ENCODE assay signal across 20 cellular contexts in the genomic region with DNA sequence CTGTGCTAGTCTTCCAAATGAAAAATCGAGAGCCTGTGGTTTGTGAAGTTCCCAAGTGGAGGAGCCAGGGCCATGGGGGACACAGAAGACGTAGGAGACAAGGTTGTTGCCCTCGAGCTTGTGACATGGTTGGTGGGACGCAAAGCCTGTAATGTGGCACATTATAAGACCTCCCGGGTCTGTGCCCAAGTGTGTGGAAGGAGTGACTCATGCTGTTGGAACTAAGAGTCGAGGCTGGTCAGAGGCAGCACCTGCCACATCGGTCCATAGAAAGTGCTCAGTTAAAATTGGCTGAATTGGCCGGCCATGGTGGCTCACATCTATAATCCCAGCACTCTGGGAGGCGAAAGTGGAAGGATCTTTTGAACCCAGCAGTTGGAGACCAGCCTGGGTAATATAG. TPM values are rescaled to one million over a fixed set of nuclear protein-coding genes. Genes with fewer than 3 reads are reported as not detected.
A peak's percentile ranks its signal among the peaks of the same experiment; 100 is the strongest.
DNase-seq lines count a peak whose midpoint lies in the region; ATAC-seq, FAIRE-seq and TF ChIP-seq lines count a peak whose summit lies in the region.
"Had no signal": no experiment of that assay in that cellular context is flagged by ENCODE, and none has a peak within 500 bp of the region (broad histone marks: within the 10 kb centered on the region; RNA-seq: fewer than 3 reads in every experiment).

No MANE protein-coding gene starts in this region.

- WGBS in SK-N-SH (ENCODE audit: low lambda C conversion rate): 75% methylated on average over 9 of the region's 9 CpGs

- H3K27ac Mint-ChIP-seq in activated naive CD4-positive, alpha-beta T cell treated with anti-CD3 and anti-CD28 coated beads, Interleukin-2, amount 50 U/mL, for 24 hours: peak overlapping the region; percentile 13
- no peak overlapping the region for H3K27ac Mint-ChIP-seq in activated naive CD4-positive, alpha-beta T cell treated with anti-CD3 and anti-CD28 coated beads for 36 hours
- H3K27ac Mint-ChIP-seq: T-cell had no signal

- no peak overlapping the region for H3K4me3 Mint-ChIP-seq in activated naive CD4-positive, alpha-beta T cell treated with anti-CD3 and anti-CD28 coated beads, Interleukin-2, amount 50 U/mL, for 24 hours
- H3K4me3 Mint-ChIP-seq in activated naive CD4-positive, alpha-beta T cell treated with anti-CD3 and anti-CD28 coated beads for 36 hours: no peak overlapping the region
- H3K4me3 Mint-ChIP-seq: T-cell had no signal

- no peak overlapping the region for H3K9ac ChIP-seq in SK-N-SH
- H3K9ac ChIP-seq: BLaER1 treated with 17β-estradiol and CSF1 and Interleukin-3, amounts not matched to agents 10 nM and 100 nM had no signal

- no peaks in the 10 kb centered on the region for H3K36me3 ChIP-seq in SK-N-SH (replicated peaks in 1 of 2; ENCODE audit: control insufficient read depth in 1 of 2, insufficient read depth in 2 of 2, low read length in 1 of 2)
- H3K36me3 ChIP-seq: BLaER1 treated with 17β-estradiol and CSF1 and Interleukin-3, amounts not matched to agents 10 nM and 100 nM had no signal

- H3K4me1 Mint-ChIP-seq in activated naive CD4-positive, alpha-beta T cell treated with anti-CD3 and anti-CD28 coated beads, Interleukin-2, amount 50 U/mL, for 24 hours: no peaks in the 10 kb centered on the region
- no peaks in the 10 kb centered on the region for H3K4me1 Mint-ChIP-seq in activated naive CD4-positive, alpha-beta T cell treated with anti-CD3 and anti-CD28 coated beads for 36 hours (ENCODE audit: low read depth)
- H3K4me1 Mint-ChIP-seq: T-cell had no signal

- 0 out of 4 replicates have a peak, but pooled peaks cover 0 to 5% of the 10 kb centered on the region in 2 experiments for H3K4me1 ChIP-seq in SK-N-SH (ENCODE audit: control insufficient read depth in 1 of 2, insufficient read depth in 2 of 2, low read depth in 1 of 2, low read length in 1 of 2)

- H2AFZ ChIP-seq in SK-N-SH (ENCODE audit: low read depth): no peak overlapping the region

- no peaks in the 10 kb centered on the region for H3K9me3 Mint-ChIP-seq in activated naive CD4-positive, alpha-beta T cell treated with anti-CD3 and anti-CD28 coated beads, Interleukin-2, amount 50 U/mL, for 24 hours
- H3K9me3 Mint-ChIP-seq in activated naive CD4-positive, alpha-beta T cell treated with anti-CD3 and anti-CD28 coated beads for 36 hours: no peaks in the 10 kb centered on the region
- H3K9me3 Mint-ChIP-seq: T-cell had no signal

- H3K27me3 ChIP-seq in SK-N-SH (ENCODE audit: insufficient read depth): no peaks in the 10 kb centered on the region
- H3K27me3 ChIP-seq: BLaER1 treated with 17β-estradiol and CSF1 and Interleukin-3, amounts not matched to agents 10 nM and 100 nM had no signal

- no peak for TF ChIP-seq CTCF in SK-N-SH (IDR thresholded peaks at IDR 0.05)

- DNase-seq in activated naive CD4-positive, alpha-beta T cell treated with anti-CD3 and anti-CD28 coated beads for 36 hours: no peak
- peak; percentile 79 for DNase-seq in RCC 7860 (ENCODE audit: low spot score)
- peak; percentile 55 for DNase-seq in glomerular visceral epithelial cell (ENCODE audit: extremely low spot score)
- peak; percentile 64 for DNase-seq in urothelium cell line (ENCODE audit: low spot score)
- DNase-seq in activated CD8-positive, alpha-beta memory T cell treated with anti-CD3 and anti-CD28 coated beads for 24 hours: no peak
- DNase-seq in SK-N-SH: no peak
- DNase-seq: NCI-H1417 treated with DMSO at 0.1 percent for 48 hours, NCI-H2029, NCI-H2171 treated with DMSO at 0.1 percent for 48 hours, NCI-H510A, RPMI8226, T-cell had no signal

- ATAC-seq in HG03354 (IDR thresholded peaks at IDR 0.05; ENCODE audit: poor library complexity, severe bottlenecking, unreplicated experiment): no peak
- ATAC-seq: HepG2, T-cell had no signal

- no peaks in the 10 kb centered on the region for H4K20me1 ChIP-seq in SK-N-SH (ENCODE audit: insufficient read depth)
- H4K20me1 ChIP-seq: BLaER1 treated with 17β-estradiol and CSF1 and Interleukin-3, amounts not matched to agents 10 nM and 100 nM had no signal

- H3K36me3 Mint-ChIP-seq in activated naive CD4-positive, alpha-beta T cell treated with anti-CD3 and anti-CD28 coated beads, Interleukin-2, amount 50 U/mL, for 24 hours: no peaks in the 10 kb centered on the region
- no peaks in the 10 kb centered on the region for H3K36me3 Mint-ChIP-seq in activated naive CD4-positive, alpha-beta T cell treated with anti-CD3 and anti-CD28 coated beads for 36 hours (ENCODE audit: low read depth)
- H3K36me3 Mint-ChIP-seq: T-cell had no signal

- H3K4me2 ChIP-seq in SK-N-SH: no peak overlapping the region
- H3K4me2 ChIP-seq: BLaER1 treated with 17β-estradiol and CSF1 and Interleukin-3, amounts not matched to agents 10 nM and 100 nM had no signal

- no peaks in the 10 kb centered on the region for H3K9me2 ChIP-seq in SK-N-SH

- no peaks in the 10 kb centered on the region for H3K79me2 ChIP-seq in SK-N-SH (ENCODE audit: insufficient read depth)

- no peak for TF ChIP-seq EP300 in SK-N-SH (IDR thresholded peaks at IDR 0.05; ENCODE audit: borderline replicate concordance in 1 of 2, low read depth in 1 of 2, low read length in 1 of 2)

- H3K9me3 ChIP-seq in SK-N-SH: no peaks in the 10 kb centered on the region
- H3K9me3 ChIP-seq: BLaER1 treated with 17β-estradiol and CSF1 and Interleukin-3, amounts not matched to agents 10 nM and 100 nM had no signal

- no peak overlapping the region for H3K4me3 ChIP-seq in SK-N-SH (ENCODE audit: low read depth in 2 of 2, low read length in 1 of 2)
- H3K4me3 ChIP-seq: BLaER1 treated with 17β-estradiol and CSF1 and Interleukin-3, amounts not matched to agents 10 nM and 100 nM had no signal

- no peaks in the 10 kb centered on the region for H3F3A ChIP-seq in SK-N-SH (replicated peaks; ENCODE audit: insufficient read depth)

- H3K27ac ChIP-seq in SK-N-SH (ENCODE audit: low read depth in 2 of 2, low read length in 1 of 2): no peak overlapping the region
- H3K27ac ChIP-seq: 22Rv1; BLaER1 treated with 17β-estradiol and CSF1 and Interleukin-3, amounts not matched to agents 10 nM and 100 nM had no signal

- FAIRE-seq in RCC 7860 (lab: Jason Lieb, UNC): no peak
- no peak for FAIRE-seq in urothelium cell line (lab: Jason Lieb, UNC)
- FAIRE-seq: G401.6, GM12891, GM19239, HepG2 had no signal

- no peak for TF ChIP-seq RAD21 in SK-N-SH (IDR thresholded peaks at IDR 0.05; ENCODE audit: low read length)

- POLR2A ChIA-PET in SK-N-SH (lab: Yijun Ruan, JAX): no interaction called here

- H3K27me3 Mint-ChIP-seq in activated naive CD4-positive, alpha-beta T cell treated with anti-CD3 and anti-CD28 coated beads, Interleukin-2, amount 50 U/mL, for 24 hours: peaks cover 1% of the 10 kb centered on the region
- H3K27me3 Mint-ChIP-seq in activated naive CD4-positive, alpha-beta T cell treated with anti-CD3 and anti-CD28 coated beads for 36 hours (ENCODE audit: low read depth): peaks cover 1% of the 10 kb centered on the region

- CTCF ChIA-PET in activated naive CD4-positive, alpha-beta T cell treated with anti-CD3 and anti-CD28 coated beads for 36 hours (lab: Charles Lee): interaction anchor here (0.6 kb wide), 1 partner anchor 15 kb away, joined by 5 read pairs; no protein-coding TSS in a partner anchor
- CTCF ChIA-PET in SK-N-SH (lab: Yijun Ruan, JAX): interaction anchor here (1.8 kb wide), 1 partner anchor 72 kb away, joined by 6 read pairs; no protein-coding TSS in a partner anchor

- intact Hi-C loops in activated naive CD4-positive, alpha-beta T cell treated with anti-CD3 and anti-CD28 coated beads for 36 hours (cut with micrococcal nuclease): no loop called here

TF ChIP-seq in SK-N-SH, 30 proteins besides CTCF, POLR2A, EP300 and RAD21:
- no peak for TF ChIP-seq FOSL2 (IDR thresholded peaks at IDR 0.05; ENCODE audit: borderline replicate concordance, low read depth)
- no peak for TF ChIP-seq NFIC (IDR thresholded peaks at IDR 0.05; ENCODE audit: borderline replicate concordance)
- TF ChIP-seq, protein P1, sequence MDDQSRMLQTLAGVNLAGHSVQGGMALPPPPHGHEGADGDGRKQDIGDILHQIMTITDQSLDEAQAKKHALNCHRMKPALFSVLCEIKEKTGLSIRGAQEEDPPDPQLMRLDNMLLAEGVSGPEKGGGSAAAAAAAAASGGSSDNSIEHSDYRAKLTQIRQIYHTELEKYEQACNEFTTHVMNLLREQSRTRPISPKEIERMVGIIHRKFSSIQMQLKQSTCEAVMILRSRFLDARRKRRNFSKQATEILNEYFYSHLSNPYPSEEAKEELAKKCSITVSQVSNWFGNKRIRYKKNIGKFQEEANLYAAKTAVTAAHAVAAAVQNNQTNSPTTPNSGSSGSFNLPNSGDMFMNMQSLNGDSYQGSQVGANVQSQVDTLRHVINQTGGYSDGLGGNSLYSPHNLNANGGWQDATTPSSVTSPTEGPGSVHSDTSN (IDR thresholded peaks at IDR 0.05): no peak
- no peak for TF ChIP-seq JUND (IDR thresholded peaks at IDR 0.05)
- no peak for TF ChIP-seq RFX5 (IDR thresholded peaks at IDR 0.05; ENCODE audit: low read length)
- TF ChIP-seq, protein P2, sequence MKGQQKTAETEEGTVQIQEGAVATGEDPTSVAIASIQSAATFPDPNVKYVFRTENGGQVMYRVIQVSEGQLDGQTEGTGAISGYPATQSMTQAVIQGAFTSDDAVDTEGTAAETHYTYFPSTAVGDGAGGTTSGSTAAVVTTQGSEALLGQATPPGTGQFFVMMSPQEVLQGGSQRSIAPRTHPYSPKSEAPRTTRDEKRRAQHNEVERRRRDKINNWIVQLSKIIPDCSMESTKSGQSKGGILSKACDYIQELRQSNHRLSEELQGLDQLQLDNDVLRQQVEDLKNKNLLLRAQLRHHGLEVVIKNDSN (IDR thresholded peaks at IDR 0.05; ENCODE audit: borderline replicate concordance, low read depth): no peak
- no peak for TF ChIP-seq ELF1 (IDR thresholded peaks at IDR 0.05)
- no peak for TF ChIP-seq TCF12 (IDR thresholded peaks at IDR 0.05)
- no peak for TF ChIP-seq RXRA (IDR thresholded peaks at IDR 0.05; ENCODE audit: borderline replicate concordance, low read depth)
- no peak for TF ChIP-seq POLR2AphosphoS5 (IDR thresholded peaks at IDR 0.05; ENCODE audit: low read depth, low read length)
- no peak for TF ChIP-seq RCOR1 (IDR thresholded peaks at IDR 0.05; ENCODE audit: low read length)

RNA-seq across cellular contexts. Expression of a gene that starts 27.0 kb away (rescaled TPM):
- total RNA-seq in activated naive CD4-positive, alpha-beta T cell treated with anti-CD3 and anti-CD28 coated beads for 36 hours: 1 to 10 TPM in 1 of 2 experiments, under 1 TPM in 1; 0.98 to 1.8 TPM
- 76.1 and 86.0 TPM in 2 replicates for polyA plus RNA-seq in SK-N-SH (2012; rRNA removed)
- polyA plus RNA-seq in SK-N-SH (2012; cell fraction: cytosol; rRNA removed): 44.3 and 58.4 TPM in 2 replicates
- 131 and 142 TPM in 2 replicates for polyA plus RNA-seq in SK-N-SH (2012; cell fraction: nucleus; rRNA removed)

Comparison
In these comparisons a context has a peak if more than half of its experiments do, and no peak if none do; other contexts are left out.
1. DNase-seq: peak in RCC 7860 (single experiment), glomerular visceral epithelial cell (single experiment) and urothelium cell line (single experiment); none in activated naive CD4-positive, alpha-beta T cell treated with anti-CD3 and anti-CD28 coated beads for 36 hours (single experiment), activated CD8-positive, alpha-beta memory T cell treated with anti-CD3 and anti-CD28 coated beads for 24 hours (single experiment) and SK-N-SH (single experiment).